ENCODE assay signal across 8 cellular contexts in the genomic region with DNA sequence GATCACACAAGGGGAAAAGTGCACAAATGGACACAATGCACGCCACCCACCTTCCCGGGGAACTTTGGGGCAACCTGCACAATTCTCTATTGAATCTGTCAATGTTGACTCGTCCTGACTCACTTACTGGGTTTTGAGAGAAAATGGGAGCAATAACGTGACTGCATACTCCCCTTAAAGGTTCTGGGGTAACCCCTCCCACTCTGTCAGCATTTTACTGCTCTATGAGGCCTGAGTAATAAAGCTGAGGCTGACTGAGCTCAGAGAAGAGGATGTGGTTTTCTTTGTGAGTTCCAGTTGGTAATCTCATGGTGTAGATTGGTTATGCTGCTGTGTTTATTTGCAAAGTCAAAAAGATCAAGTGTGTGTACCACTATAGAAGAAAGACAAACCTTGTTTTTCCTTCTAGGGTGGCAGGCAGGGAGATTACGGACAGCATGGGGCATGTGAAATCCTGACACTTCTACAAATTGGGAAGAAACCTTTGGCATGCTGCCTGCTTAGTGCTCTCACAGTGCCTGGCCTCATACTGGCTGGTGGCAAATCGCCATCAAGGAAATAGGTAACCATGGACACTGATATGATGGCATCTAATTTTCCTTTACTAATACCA. TPM values are rescaled to one million over a fixed set of nuclear protein-coding genes. Genes with fewer than 3 reads are reported as not detected.
DNase-seq lines count a peak whose midpoint lies in the region; ATAC-seq and TF ChIP-seq lines count a peak whose summit lies in the region.

No MANE protein-coding gene starts in this region.

- intact Hi-C loops in thyroid gland (cut with DNase I) = no loop called here

- H3K9me3 Mint-ChIP-seq in activated naive CD8-positive, alpha-beta T cell treated with anti-CD3 and anti-CD28 coated beads, Interleukin-2, amount 10 ng/mL, durations not matched to agents 7 days and 5 days = no peaks in the 10 kb centered on the region

- H3K9ac ChIP-seq in BLaER1 treated with 17β-estradiol and CSF1 and Interleukin-3, amounts not matched to agents 10 nM and 100 nM = peak overlapping the region; percentile 47 to 83 (median 78); a peak in 20 of 22 replicates

- ATAC-seq in GM19351 (IDR thresholded peaks at IDR 0.05; ENCODE audit: unreplicated experiment) = peak; percentile 95
- ATAC-seq in HG03354 (IDR thresholded peaks at IDR 0.05; ENCODE audit: poor library complexity, severe bottlenecking, unreplicated experiment) = peak; percentile 97
- peak; percentile 96 for ATAC-seq in activated naive CD8-positive, alpha-beta T cell treated with anti-CD3 and anti-CD28 coated beads, Interleukin-2, amount 10 ng/mL, durations not matched to agents 7 days and 5 days (ENCODE audit: low read depth)

- 69 to 89% methylated on average over 6 of the region's 6 CpGs for WGBS in thyroid gland, 2 donors

- peak overlapping the region; percentile 63 to 95 (median 91) for H3K27ac ChIP-seq in BLaER1 treated with 17β-estradiol and CSF1 and Interleukin-3, amounts not matched to agents 10 nM and 100 nM
- no peak overlapping the region for H3K27ac ChIP-seq in thyroid gland

- peak overlapping the region; percentile 98 for H3K27ac Mint-ChIP-seq in activated naive CD8-positive, alpha-beta T cell treated with anti-CD3 and anti-CD28 coated beads, Interleukin-2, amount 10 ng/mL, durations not matched to agents 7 days and 5 days

- H3K4me1 ChIP-seq in BLaER1 treated with 17β-estradiol and CSF1 and Interleukin-3, amounts not matched to agents 10 nM and 100 nM = peaks cover 62 to 86% (median 72%) of the 10 kb centered on the region in 10 experiments
- peaks cover 13 to 25% of the 10 kb centered on the region in 2 donors for H3K4me1 ChIP-seq in thyroid gland

- TF ChIP-seq CTCF in thyroid gland (IDR thresholded peaks at IDR 0.05) = no peak

- H3K36me3 Mint-ChIP-seq in activated naive CD8-positive, alpha-beta T cell treated with anti-CD3 and anti-CD28 coated beads, Interleukin-2, amount 10 ng/mL, durations not matched to agents 7 days and 5 days = peaks cover 31% of the 10 kb centered on the region

- peaks cover 26 to 50% (median 41%) of the 10 kb centered on the region in 11 experiments for H3K36me3 ChIP-seq in BLaER1 treated with 17β-estradiol and CSF1 and Interleukin-3, amounts not matched to agents 10 nM and 100 nM
- peaks cover 15% of the 10 kb centered on the region in 2 donors for H3K36me3 ChIP-seq in thyroid gland

- H4K20me1 ChIP-seq in BLaER1 treated with 17β-estradiol and CSF1 and Interleukin-3, amounts not matched to agents 10 nM and 100 nM = no peaks in the 10 kb centered on the region

- H3K27me3 Mint-ChIP-seq in activated naive CD8-positive, alpha-beta T cell treated with anti-CD3 and anti-CD28 coated beads, Interleukin-2, amount 10 ng/mL, durations not matched to agents 7 days and 5 days = no peaks in the 10 kb centered on the region

- TF ChIP-seq POLR2A in thyroid gland (IDR thresholded peaks at IDR 0.05) = no peak

- H3K27me3 ChIP-seq in BLaER1 treated with 17β-estradiol and CSF1 and Interleukin-3, amounts not matched to agents 10 nM and 100 nM = no peaks in the 10 kb centered on the region
- no peaks in the 10 kb centered on the region for H3K27me3 ChIP-seq in thyroid gland

- H3K9me3 ChIP-seq in BLaER1 treated with 17β-estradiol and CSF1 and Interleukin-3, amounts not matched to agents 10 nM and 100 nM (replicated peaks in 1 of 11) = no peaks in the 10 kb centered on the region
- no peaks in the 10 kb centered on the region for H3K9me3 ChIP-seq in thyroid gland

- peak overlapping the region in 4 of 10 experiments; percentile 7 to 56 (median 25); a peak in 6 of 20 replicates for H3K4me3 ChIP-seq in BLaER1 treated with 17β-estradiol and CSF1 and Interleukin-3, amounts not matched to agents 10 nM and 100 nM
- H3K4me3 ChIP-seq in thyroid gland (replicated peaks in 1 of 3) = no peak overlapping the region

- peaks cover 56% of the 10 kb centered on the region for H3K4me1 Mint-ChIP-seq in activated naive CD8-positive, alpha-beta T cell treated with anti-CD3 and anti-CD28 coated beads, Interleukin-2, amount 10 ng/mL, durations not matched to agents 7 days and 5 days

- DNase-seq in SKM-1 (lab: John Stamatoyannopoulos, UW; ENCODE audit: unreplicated experiment) = peak; percentile 75
- peak; percentile 50 for DNase-seq in activated naive CD8-positive, alpha-beta T cell treated with anti-CD3 and anti-CD28 coated beads, Interleukin-2, amount 10 ng/mL, durations not matched to agents 7 days and 5 days
- DNase-seq in myocyte (ENCODE audit: low read depth) = peak; percentile 64
- DNase-seq in thyroid gland = no peak
- DNase-seq in NCI-H1694 treated with DMSO at 0.1 percent for 48 hours (lab: John Stamatoyannopoulos, UW) = no peak

- peak overlapping the region; percentile 81 to 96 (median 91) for H3K4me2 ChIP-seq in BLaER1 treated with 17β-estradiol and CSF1 and Interleukin-3, amounts not matched to agents 10 nM and 100 nM

- POLR2A ChIA-PET in activated naive CD8-positive, alpha-beta T cell treated with anti-CD3 and anti-CD28 coated beads, Interleukin-2, amount 10 ng/mL, durations not matched to agents 7 days and 5 days (lab: Charles Lee) = interaction anchor here (0.6 to 5.9 kb wide), 10 partner anchors 9 to 378 kb away, joined by 3 to 60 read pairs (median 5); a partner anchor contains a TSS

- H3K4me3 Mint-ChIP-seq in activated naive CD8-positive, alpha-beta T cell treated with anti-CD3 and anti-CD28 coated beads, Interleukin-2, amount 10 ng/mL, durations not matched to agents 7 days and 5 days = peak overlapping the region; percentile 84

RNA-seq across cellular contexts. Expression of a gene that starts 16.1 kb away (rescaled TPM):
- under 1 TPM; 0.44 to 0.45 TPM for total RNA-seq in activated naive CD8-positive, alpha-beta T cell treated with anti-CD3 and anti-CD28 coated beads, Interleukin-2, amount 10 ng/mL, durations not matched to agents 7 days and 5 days
- total RNA-seq in myocyte (0.16 TPM in 1 of 2 replicates, not detected in the other), thyroid gland (10 to 100 TPM in 1 of 4 donors, 1 to 10 TPM in 3; 2.2 to 23.2 (median 8.3) TPM)
- not detected for polyA plus RNA-seq in myocyte (2012)

RNA-seq across cellular contexts. Expression of a gene that starts 23.9 kb away (rescaled TPM):
- total RNA-seq in activated naive CD8-positive, alpha-beta T cell treated with anti-CD3 and anti-CD28 coated beads, Interleukin-2, amount 10 ng/mL, durations not matched to agents 7 days and 5 days = not detected
- not detected in 2 replicates for total RNA-seq in myocyte
- polyA plus RNA-seq in myocyte (2012) = not detected
- not detected for total RNA-seq in thyroid gland

RNA-seq across cellular contexts. Expression of a gene that starts 30.5 kb away (rescaled TPM):
- total RNA-seq in activated naive CD8-positive, alpha-beta T cell treated with anti-CD3 and anti-CD28 coated beads, Interleukin-2, amount 10 ng/mL, durations not matched to agents 7 days and 5 days = not detected
- not detected in 2 replicates for total RNA-seq in myocyte
- not detected for polyA plus RNA-seq in myocyte (2012)
- total RNA-seq in thyroid gland = not detected

Comparison
In these comparisons a context has a peak if more than half of its experiments do, and no peak if none do; other contexts are left out.
1. H3K27ac ChIP-seq: peak in BLaER1 treated with 17β-estradiol and CSF1 and Interleukin-3, amounts not matched to agents 10 nM and 100 nM (11 of 11); none in thyroid gland (0 of 3).
2. DNase-seq: peak in SKM-1 (single experiment), activated naive CD8-positive, alpha-beta T cell treated with anti-CD3 and anti-CD28 coated beads, Interleukin-2, amount 10 ng/mL, durations not matched to agents 7 days and 5 days (single experiment) and myocyte (single experiment); none in thyroid gland (0 of 2) and NCI-H1694 treated with DMSO at 0.1 percent for 48 hours (single experiment).
3. Peak in every context shown above with its lines, with median percentiles within 50 percentile points of each other: ATAC-seq.